1 cellular context compared by ENCODE assay signal in the genomic region with DNA sequence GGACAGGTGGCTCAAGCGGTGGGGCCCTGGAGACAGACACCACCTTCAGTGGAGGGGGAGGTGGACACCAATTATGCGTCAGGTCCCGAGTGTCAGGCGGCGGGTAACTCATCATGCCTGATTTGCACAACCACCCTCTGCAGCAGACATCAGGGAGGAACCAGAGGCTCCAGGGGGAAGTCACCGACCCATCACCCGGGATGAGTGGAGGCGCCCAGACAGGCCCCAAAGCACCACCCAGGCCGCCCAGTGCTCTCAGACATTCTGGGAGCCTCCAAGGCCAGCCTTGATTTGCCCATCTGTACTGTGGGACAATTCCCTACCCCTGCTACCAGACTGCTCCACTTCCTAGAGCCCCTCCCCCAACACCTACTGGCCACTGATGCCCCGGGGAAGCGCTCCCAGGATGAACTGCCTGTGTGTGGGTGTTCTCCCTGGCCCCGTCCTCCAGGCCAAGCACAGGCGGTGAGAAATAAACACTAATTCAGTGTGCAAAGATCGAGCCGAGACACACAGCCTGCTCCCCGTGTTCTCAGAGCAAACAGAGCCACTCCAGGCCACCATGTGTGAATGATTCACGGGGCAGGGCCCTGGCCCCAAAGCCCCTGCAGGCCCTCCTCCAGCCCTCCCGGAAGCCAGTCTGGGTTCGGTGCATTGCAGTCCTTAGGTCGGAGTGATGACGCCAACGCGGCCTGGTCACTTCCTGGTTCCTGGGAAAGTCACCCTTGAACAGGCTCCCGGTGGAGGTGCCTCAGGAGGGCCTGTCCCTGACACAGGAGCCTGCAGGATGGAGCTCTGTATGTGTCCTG.
TF ChIP-seq lines count a peak whose summit lies in the region.

No MANE protein-coding gene starts in this region.

TF ChIP-seq in HepG2, 621 proteins besides CTCF, POLR2A, EP300 and RAD21 (continued from another document and continues in another):
- no peak for TF ChIP-seq ZNF841 (CRISPR knock-in tag; IDR thresholded peaks at IDR 0.05; ENCODE audit: borderline replicate concordance)
- 0 out of 2 replicates have a peak, but pooled peaks have one; percentile 87 for TF ChIP-seq ZFP37 (CRISPR knock-in tag; IDR thresholded peaks at IDR 0.05; ENCODE audit: borderline replicate concordance)
- peak; percentile 78 for TF ChIP-seq ASH2L (IDR thresholded peaks at IDR 0.05; ENCODE audit: insufficient read length, low read depth, low read length)
- TF ChIP-seq, protein P1, sequence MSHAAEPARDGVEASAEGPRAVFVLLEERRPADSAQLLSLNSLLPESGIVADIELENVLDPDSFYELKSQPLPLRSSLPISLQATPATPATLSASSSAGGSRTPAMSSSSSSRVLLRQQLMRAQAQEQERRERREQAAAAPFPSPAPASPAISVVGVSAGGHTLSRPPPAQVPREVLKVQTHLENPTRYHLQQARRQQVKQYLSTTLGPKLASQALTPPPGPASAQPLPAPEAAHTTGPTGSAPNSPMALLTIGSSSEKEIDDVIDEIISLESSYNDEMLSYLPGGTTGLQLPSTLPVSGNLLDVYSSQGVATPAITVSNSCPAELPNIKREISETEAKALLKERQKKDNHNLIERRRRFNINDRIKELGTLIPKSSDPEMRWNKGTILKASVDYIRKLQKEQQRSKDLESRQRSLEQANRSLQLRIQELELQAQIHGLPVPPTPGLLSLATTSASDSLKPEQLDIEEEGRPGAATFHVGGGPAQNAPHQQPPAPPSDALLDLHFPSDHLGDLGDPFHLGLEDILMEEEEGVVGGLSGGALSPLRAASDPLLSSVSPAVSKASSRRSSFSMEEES (CRISPR knock-in tag; IDR thresholded peaks at IDR 0.05): peak; percentile 73
- no peak for TF ChIP-seq ZNF333 (CRISPR knock-in tag; IDR thresholded peaks at IDR 0.05; ENCODE audit: borderline replicate concordance)
- no peak; the same call in 1 of the 2 replicates for TF ChIP-seq ZNF20 (CRISPR knock-in tag; IDR thresholded peaks at IDR 0.05)
- TF ChIP-seq, protein P2, sequence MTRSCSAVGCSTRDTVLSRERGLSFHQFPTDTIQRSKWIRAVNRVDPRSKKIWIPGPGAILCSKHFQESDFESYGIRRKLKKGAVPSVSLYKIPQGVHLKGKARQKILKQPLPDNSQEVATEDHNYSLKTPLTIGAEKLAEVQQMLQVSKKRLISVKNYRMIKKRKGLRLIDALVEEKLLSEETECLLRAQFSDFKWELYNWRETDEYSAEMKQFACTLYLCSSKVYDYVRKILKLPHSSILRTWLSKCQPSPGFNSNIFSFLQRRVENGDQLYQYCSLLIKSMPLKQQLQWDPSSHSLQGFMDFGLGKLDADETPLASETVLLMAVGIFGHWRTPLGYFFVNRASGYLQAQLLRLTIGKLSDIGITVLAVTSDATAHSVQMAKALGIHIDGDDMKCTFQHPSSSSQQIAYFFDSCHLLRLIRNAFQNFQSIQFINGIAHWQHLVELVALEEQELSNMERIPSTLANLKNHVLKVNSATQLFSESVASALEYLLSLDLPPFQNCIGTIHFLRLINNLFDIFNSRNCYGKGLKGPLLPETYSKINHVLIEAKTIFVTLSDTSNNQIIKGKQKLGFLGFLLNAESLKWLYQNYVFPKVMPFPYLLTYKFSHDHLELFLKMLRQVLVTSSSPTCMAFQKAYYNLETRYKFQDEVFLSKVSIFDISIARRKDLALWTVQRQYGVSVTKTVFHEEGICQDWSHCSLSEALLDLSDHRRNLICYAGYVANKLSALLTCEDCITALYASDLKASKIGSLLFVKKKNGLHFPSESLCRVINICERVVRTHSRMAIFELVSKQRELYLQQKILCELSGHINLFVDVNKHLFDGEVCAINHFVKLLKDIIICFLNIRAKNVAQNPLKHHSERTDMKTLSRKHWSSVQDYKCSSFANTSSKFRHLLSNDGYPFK (CRISPR knock-in tag; IDR thresholded peaks at IDR 0.05; ENCODE audit: borderline replicate concordance): peak; percentile 88
- TF ChIP-seq ZNF713 (CRISPR knock-in tag; IDR thresholded peaks at IDR 0.05): no peak
- peak; percentile 22; the same call in 1 of the 2 replicates for TF ChIP-seq SIX1 (CRISPR knock-in tag; IDR thresholded peaks at IDR 0.05; ENCODE audit: borderline replicate concordance)
- TF ChIP-seq ZNF788 (CRISPR knock-in tag; IDR thresholded peaks at IDR 0.05; ENCODE audit: borderline replicate concordance): peak; percentile 96; the same call in 1 of the 2 replicates
- peak; percentile 28; the same call in 1 of the 2 replicates for TF ChIP-seq HMG20B (CRISPR knock-in tag; conservative IDR thresholded peaks at IDR 0.05)
- peak; percentile 53; the same call in 1 of the 2 replicates for TF ChIP-seq ZKSCAN8 (CRISPR knock-in tag; IDR thresholded peaks at IDR 0.05; ENCODE audit: borderline replicate concordance)
- peak; percentile 51; the same call in 1 of the 2 replicates for TF ChIP-seq SAFB2 (CRISPR knock-in tag; IDR thresholded peaks at IDR 0.05; ENCODE audit: borderline replicate concordance, low read depth)
- TF ChIP-seq LBX2 (CRISPR knock-in tag; IDR thresholded peaks at IDR 0.05; ENCODE audit: borderline replicate concordance): no peak
- TF ChIP-seq ZFP90 (CRISPR knock-in tag; IDR thresholded peaks at IDR 0.05; ENCODE audit: borderline replicate concordance): no peak; the same call in 1 of the 2 replicates
- TF ChIP-seq ATF7-NPFF (CRISPR knock-in tag; IDR thresholded peaks at IDR 0.05; ENCODE audit: low read depth): no peak
- no peak for TF ChIP-seq ZSCAN20 (CRISPR knock-in tag; IDR thresholded peaks at IDR 0.05; ENCODE audit: borderline replicate concordance)
- TF ChIP-seq, protein P3, sequence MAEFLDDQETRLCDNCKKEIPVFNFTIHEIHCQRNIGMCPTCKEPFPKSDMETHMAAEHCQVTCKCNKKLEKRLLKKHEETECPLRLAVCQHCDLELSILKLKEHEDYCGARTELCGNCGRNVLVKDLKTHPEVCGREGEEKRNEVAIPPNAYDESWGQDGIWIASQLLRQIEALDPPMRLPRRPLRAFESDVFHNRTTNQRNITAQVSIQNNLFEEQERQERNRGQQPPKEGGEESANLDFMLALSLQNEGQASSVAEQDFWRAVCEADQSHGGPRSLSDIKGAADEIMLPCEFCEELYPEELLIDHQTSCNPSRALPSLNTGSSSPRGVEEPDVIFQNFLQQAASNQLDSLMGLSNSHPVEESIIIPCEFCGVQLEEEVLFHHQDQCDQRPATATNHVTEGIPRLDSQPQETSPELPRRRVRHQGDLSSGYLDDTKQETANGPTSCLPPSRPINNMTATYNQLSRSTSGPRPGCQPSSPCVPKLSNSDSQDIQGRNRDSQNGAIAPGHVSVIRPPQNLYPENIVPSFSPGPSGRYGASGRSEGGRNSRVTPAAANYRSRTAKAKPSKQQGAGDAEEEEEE (CRISPR knock-in tag; IDR thresholded peaks at IDR 0.05; ENCODE audit: borderline replicate concordance): no peak; the same call in 1 of the 2 replicates
- peak; percentile 94; the same call in 1 of the 2 replicates for TF ChIP-seq ZNF619 (CRISPR knock-in tag; IDR thresholded peaks at IDR 0.05)
- TF ChIP-seq, protein P4, sequence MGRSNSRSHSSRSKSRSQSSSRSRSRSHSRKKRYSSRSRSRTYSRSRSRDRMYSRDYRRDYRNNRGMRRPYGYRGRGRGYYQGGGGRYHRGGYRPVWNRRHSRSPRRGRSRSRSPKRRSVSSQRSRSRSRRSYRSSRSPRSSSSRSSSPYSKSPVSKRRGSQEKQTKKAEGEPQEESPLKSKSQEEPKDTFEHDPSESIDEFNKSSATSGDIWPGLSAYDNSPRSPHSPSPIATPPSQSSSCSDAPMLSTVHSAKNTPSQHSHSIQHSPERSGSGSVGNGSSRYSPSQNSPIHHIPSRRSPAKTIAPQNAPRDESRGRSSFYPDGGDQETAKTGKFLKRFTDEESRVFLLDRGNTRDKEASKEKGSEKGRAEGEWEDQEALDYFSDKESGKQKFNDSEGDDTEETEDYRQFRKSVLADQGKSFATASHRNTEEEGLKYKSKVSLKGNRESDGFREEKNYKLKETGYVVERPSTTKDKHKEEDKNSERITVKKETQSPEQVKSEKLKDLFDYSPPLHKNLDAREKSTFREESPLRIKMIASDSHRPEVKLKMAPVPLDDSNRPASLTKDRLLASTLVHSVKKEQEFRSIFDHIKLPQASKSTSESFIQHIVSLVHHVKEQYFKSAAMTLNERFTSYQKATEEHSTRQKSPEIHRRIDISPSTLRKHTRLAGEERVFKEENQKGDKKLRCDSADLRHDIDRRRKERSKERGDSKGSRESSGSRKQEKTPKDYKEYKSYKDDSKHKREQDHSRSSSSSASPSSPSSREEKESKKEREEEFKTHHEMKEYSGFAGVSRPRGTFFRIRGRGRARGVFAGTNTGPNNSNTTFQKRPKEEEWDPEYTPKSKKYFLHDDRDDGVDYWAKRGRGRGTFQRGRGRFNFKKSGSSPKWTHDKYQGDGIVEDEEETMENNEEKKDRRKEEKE (IDR thresholded peaks at IDR 0.05): no peak
- TF ChIP-seq PHF21A (CRISPR knock-in tag; IDR thresholded peaks at IDR 0.05): peak; percentile 100
- TF ChIP-seq CSRNP1 (CRISPR knock-in tag; IDR thresholded peaks at IDR 0.05): no peak; the same call in none of the 2 replicates
- TF ChIP-seq MXD1 (CRISPR knock-in tag; IDR thresholded peaks at IDR 0.05): no peak
- TF ChIP-seq AKAP8 (CRISPR knock-in tag; IDR thresholded peaks at IDR 0.05): peak; percentile 94
- no peak for TF ChIP-seq ZFAT (CRISPR knock-in tag; conservative IDR thresholded peaks at IDR 0.05)
- TF ChIP-seq ELF4 (CRISPR knock-in tag; IDR thresholded peaks at IDR 0.05; ENCODE audit: borderline replicate concordance): peak; percentile 100
- no peak for TF ChIP-seq DMTF1 (CRISPR knock-in tag; IDR thresholded peaks at IDR 0.05)
- no peak for TF ChIP-seq ZNF816 (CRISPR knock-in tag; IDR thresholded peaks at IDR 0.05; ENCODE audit: borderline replicate concordance)
- TF ChIP-seq MLXIP (CRISPR knock-in tag; IDR thresholded peaks at IDR 0.05; ENCODE audit: borderline replicate concordance): no peak
- TF ChIP-seq CHD4 (IDR thresholded peaks at IDR 0.05; ENCODE audit: borderline replicate concordance, low read length): peak; percentile 84
- peak; percentile 90 for TF ChIP-seq CREM (IDR thresholded peaks at IDR 0.05)
- no peak for TF ChIP-seq CREM (CRISPR knock-in tag; IDR thresholded peaks at IDR 0.05)
- no peak; the same call in 1 of the 2 replicates for TF ChIP-seq ZNF274 (CRISPR knock-in tag; IDR thresholded peaks at IDR 0.05)
